Comparison of ENCODE assay signal across 16 cellular contexts in the genomic region with DNA sequence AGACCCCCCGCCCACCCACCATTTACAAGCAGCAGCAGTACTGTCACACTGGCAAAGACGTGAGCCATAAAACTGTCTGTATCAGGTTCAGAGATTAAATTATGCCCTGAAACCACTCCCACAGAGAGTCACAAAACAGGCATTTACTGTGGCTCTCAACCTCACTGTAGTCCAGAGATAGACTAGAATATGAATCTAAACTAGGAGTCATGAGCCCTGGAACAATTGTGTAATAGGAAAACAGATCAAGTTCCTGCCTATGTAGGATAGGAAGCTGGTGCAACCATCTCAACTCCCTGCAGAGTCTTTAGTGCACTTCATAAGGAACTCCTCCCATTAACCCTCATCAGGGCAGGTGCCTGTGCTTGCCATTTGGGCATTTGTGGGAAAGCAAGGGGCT.
"Had no signal": no experiment of that assay in that cellular context is flagged by ENCODE, and none has a peak within 500 bp of the region (broad histone marks: within the 10 kb centered on the region; RNA-seq: fewer than 3 reads in every experiment).

No MANE protein-coding gene starts in this region.

- H3K4me3 ChIP-seq: colonic mucosa, lung, thoracic aorta had no signal

- H3K9me3 ChIP-seq: colonic mucosa had no signal

- DNase-seq: activated CD4-positive, alpha-beta memory T cell treated with anti-CD3 and anti-CD28 coated beads, Interleukin-2, amount 10 ng/mL, durations not matched to agents 7 days and 5 days; activated CD8-positive, alpha-beta memory T cell treated with anti-CD3 and anti-CD28 coated beads, Interleukin-2, amount 50 U/mL, for 4 hours; activated T-cell treated with anti-CD3 and anti-CD28 coated beads, Interleukin-2, amount 50 U/mL, for 72 hours; colonic mucosa; immature natural killer cell; left cardiac atrium; naive B cell; stimulated activated CD4-positive, alpha-beta T cell treated with anti-CD3 and anti-CD28 coated beads, Interleukin-15, amount 100 ng/mL, for 24 hours; stimulated activated CD4-positive, alpha-beta T cell treated with anti-CD3 and anti-CD28 coated beads, Interleukin-4, amount 100 ng/mL, for 24 hours; stimulated activated naive CD8-positive, alpha-beta T cell treated with anti-CD3 and anti-CD28 coated beads, Interleukin-15, amount 100 ng/mL, for 72 hours; T-cell; T1000 had no signal

- H3K4me1 ChIP-seq: colonic mucosa, parathyroid adenoma had no signal

- ATAC-seq: activated T-cell treated with anti-CD3 and anti-CD28 coated beads, Interleukin-2, amount 50 U/mL, for 72 hours; left cardiac atrium; stimulated activated naive CD8-positive, alpha-beta T cell treated with anti-CD3 and anti-CD28 coated beads, Interleukin-15, amount 100 ng/mL, for 72 hours; T-cell had no signal

- H3K36me3 ChIP-seq: colonic mucosa, thoracic aorta had no signal

- H3K27ac ChIP-seq: colonic mucosa, parathyroid adenoma, thoracic aorta, VCaP had no signal

- H3K27me3 ChIP-seq: colonic mucosa had no signal
